21 cellular contexts compared by ENCODE assay signal in genomic region chr11:44964526-44965209, GRCh38. TPM values are rescaled to one million over a fixed set of nuclear protein-coding genes. Genes with fewer than 3 reads are reported as not detected.
DNase-seq lines count a peak whose midpoint lies in the region; ATAC-seq and TF ChIP-seq lines count a peak whose summit lies in the region.
"Had no signal": no experiment of that assay in that cellular context is flagged by ENCODE, and none has a peak within 500 bp of the region (broad histone marks: within the 10 kb centered on the region; RNA-seq: fewer than 3 reads in every experiment).

No MANE protein-coding gene starts in this region.

- H3K9me3 ChIP-seq in RWPE2 (ENCODE audit: severe bottlenecking) (no peaks in the 10 kb centered on the region), neural progenitor cell (ENCODE audit: low read depth) (no peaks in the 10 kb centered on the region)
- H3K9me3 ChIP-seq: suprapubic skin had no signal

- H3K4me3 ChIP-seq in HL-60 (replicated peaks; ENCODE audit: insufficient read depth, low read length) (no peak overlapping the region), RWPE2 (ENCODE audit: severe bottlenecking) (no peak overlapping the region), neural progenitor cell (no peak overlapping the region)
- H3K4me3 ChIP-seq: suprapubic skin had no signal

- peak overlapping the region; percentile 72 for H3K27ac Mint-ChIP-seq in neural progenitor cell
- H3K27ac Mint-ChIP-seq: immature natural killer cell, memory B cell had no signal

- peaks cover 58% of the 10 kb centered on the region for H3F3A ChIP-seq in neural progenitor cell (ENCODE audit: low read depth)

- no peaks in the 10 kb centered on the region for H4K20me1 ChIP-seq in neural progenitor cell (ENCODE audit: low read depth)

- peak overlapping the region; percentile 49 for H3K27ac ChIP-seq in HL-60 (replicated peaks)
- H3K27ac ChIP-seq in RWPE2 (ENCODE audit: poor library complexity, severe bottlenecking) = no peak overlapping the region
- peak overlapping the region; percentile 98 for H3K27ac ChIP-seq in neural progenitor cell
- H3K27ac ChIP-seq: C4-2B, suprapubic skin had no signal

- peak overlapping the region; percentile 49 for H3K4me2 ChIP-seq in neural progenitor cell

- no peak overlapping the region for H3K9ac ChIP-seq in neural progenitor cell

- H3K9me3 Mint-ChIP-seq in neural progenitor cell = no peaks in the 10 kb centered on the region
- H3K9me3 Mint-ChIP-seq: immature natural killer cell, memory B cell, neural crest cell had no signal

- H2AFZ ChIP-seq in neural progenitor cell (replicated peaks) = no peak overlapping the region

- TF ChIP-seq CTCF in HL-60 (IDR thresholded peaks at IDR 0.05; ENCODE audit: insufficient read depth, low read length) (no peak), RWPE2 (IDR thresholded peaks at IDR 0.05; ENCODE audit: poor library complexity, severe bottlenecking) (no peak), neural progenitor cell (IDR thresholded peaks at IDR 0.05) (no peak)

- H3K4me3 Mint-ChIP-seq in neural progenitor cell = no peak overlapping the region
- H3K4me3 Mint-ChIP-seq: immature natural killer cell, memory B cell, neural crest cell had no signal

- H3K79me2 ChIP-seq in neural progenitor cell (ENCODE audit: low read depth) = no peaks in the 10 kb centered on the region

- no peaks in the 10 kb centered on the region for H3K27me3 ChIP-seq in HL-60 (ENCODE audit: insufficient read depth, poor library complexity, severe bottlenecking)
- no peaks in the 10 kb centered on the region for H3K27me3 ChIP-seq in RWPE2 (ENCODE audit: insufficient read depth, poor library complexity, severe bottlenecking)
- no peaks in the 10 kb centered on the region for H3K27me3 ChIP-seq in neural progenitor cell
- H3K27me3 ChIP-seq: suprapubic skin had no signal

- peaks cover 39% of the 10 kb centered on the region for H3K4me1 Mint-ChIP-seq in neural progenitor cell
- H3K4me1 Mint-ChIP-seq: immature natural killer cell, memory B cell had no signal

- DNase-seq in DMS153 (lab: John Stamatoyannopoulos, UW) (peak; percentile 17), DMS153 treated with DMSO at 0.1 percent for 48 hours (lab: John Stamatoyannopoulos, UW; ENCODE audit: unreplicated experiment) (no peak), HL-60 (ENCODE audit: low read depth in 1 of 2, low spot score in 1 of 2) (peak in 1 of 2 experiments; percentile 50), RWPE2 (ENCODE audit: low spot score) (no peak), neural progenitor cell (ENCODE audit: low spot score) (peak; percentile 72), DMS114 treated with DMSO at 0.1 percent for 48 hours (lab: John Stamatoyannopoulos, UW; ENCODE audit: unreplicated experiment) (no peak), cerebellar cortex (ENCODE audit: low spot score) (no peak)
- DNase-seq: 8988T; activated CD4-positive, CD25-positive, alpha-beta regulatory T cell treated with anti-CD3 and anti-CD28 coated beads, Interleukin-2, amount 50 U/mL, for 72 hours; cortex of kidney; immature natural killer cell; right cardiac atrium; RPMI8226; stimulated activated CD4-positive, alpha-beta T cell treated with anti-CD3 and anti-CD28 coated beads, Interleukin-1b, Interleukin-23, amount 100 ng/mL, for 48 hours; T-helper 2 cell had no signal

- no peaks in the 10 kb centered on the region for H3K36me3 ChIP-seq in RWPE2 (ENCODE audit: low read depth)
- no peaks in the 10 kb centered on the region for H3K36me3 ChIP-seq in neural progenitor cell
- H3K36me3 ChIP-seq: suprapubic skin had no signal

- peaks cover 11% of the 10 kb centered on the region for H3K27me3 Mint-ChIP-seq in neural progenitor cell (ENCODE audit: insufficient read depth, low read depth)
- H3K27me3 Mint-ChIP-seq: memory B cell had no signal

- ATAC-seq in RWPE2 (ENCODE audit: low read depth) (peak; percentile 61), GM21367 (IDR thresholded peaks at IDR 0.05; ENCODE audit: unreplicated experiment) (no peak)
- ATAC-seq: HCT116, right cardiac atrium had no signal

- H3K4me1 ChIP-seq in RWPE2 (ENCODE audit: insufficient read depth, poor library complexity, severe bottlenecking) (peaks cover 8% of the 10 kb centered on the region), neural progenitor cell (peaks cover 62% of the 10 kb centered on the region)

- H3K36me3 Mint-ChIP-seq in neural progenitor cell = no peaks in the 10 kb centered on the region
- H3K36me3 Mint-ChIP-seq: immature natural killer cell, memory B cell had no signal

RNA-seq across cellular contexts. Expression of gene TP53I11, which starts 14.0 kb away (rescaled TPM):
- total RNA-seq in neural progenitor cell (ENCODE audit: low replicate concordance) = 23.1 and 91.9 TPM in 2 replicates

Comparison
In these comparisons a context has a peak if more than half of its experiments do, and no peak if none do; other contexts are left out.
1. DNase-seq: peak in DMS153 (single experiment) and neural progenitor cell (single experiment); none in DMS153 treated with DMSO at 0.1 percent for 48 hours (single experiment), RWPE2 (single experiment), DMS114 treated with DMSO at 0.1 percent for 48 hours (single experiment) and cerebellar cortex (single experiment).